In genomic region chr1:171267391-171267790, GRCh38 we compare ENCODE assay signal across 26 cellular contexts. TPM values are rescaled to one million over a fixed set of nuclear protein-coding genes. Genes with fewer than 3 reads are reported as not detected.
DNase-seq lines count a peak whose midpoint lies in the region; ATAC-seq and TF ChIP-seq lines count a peak whose summit lies in the region.
"Had no signal": no experiment of that assay in that cellular context is flagged by ENCODE, and none has a peak within 500 bp of the region (broad histone marks: within the 10 kb centered on the region; RNA-seq: fewer than 3 reads in every experiment).

No MANE protein-coding gene starts in this region.

- no peaks in the 10 kb centered on the region for H3K9me2 ChIP-seq in SK-N-SH

- peaks cover 0 to 3% (median 0%) of the 10 kb centered on the region in 12 donors for H3K4me1 ChIP-seq in heart left ventricle
- no peaks in the 10 kb centered on the region for H3K4me1 ChIP-seq in right atrium auricular region
- peaks cover 26% of the 10 kb centered on the region for H3K4me1 ChIP-seq in foreskin keratinocyte
- H3K4me1 ChIP-seq in aorta (ENCODE audit: control insufficient read depth in 1 of 2, insufficient read depth in 2 of 2, low read length in 2 of 2) = no peaks in the 10 kb centered on the region
- no peaks in the 10 kb centered on the region for H3K4me1 ChIP-seq in SK-N-SH (ENCODE audit: control insufficient read depth in 1 of 2, insufficient read depth in 2 of 2, low read depth in 1 of 2, low read length in 1 of 2)
- H3K4me1 ChIP-seq in mucosa of descending colon (ENCODE audit: low read depth) = no peaks in the 10 kb centered on the region
- H3K4me1 ChIP-seq: BE2C had no signal

- TF ChIP-seq EP300 in SK-N-SH (IDR thresholded peaks at IDR 0.05; ENCODE audit: borderline replicate concordance in 1 of 2, low read depth in 1 of 2, low read length in 1 of 2) = no peak

- intact Hi-C loops in heart left ventricle (cut with DNase I) = no loop called here
- intact Hi-C loops in aorta (cut with DNase I) = no loop called here
- intact Hi-C loops in mucosa of descending colon (cut with DNase I, micrococcal nuclease) = no loop called here

- H3K27ac ChIP-seq in heart left ventricle = no peak overlapping the region
- H3K27ac ChIP-seq in right atrium auricular region = no peak overlapping the region
- peak overlapping the region; percentile 35 for H3K27ac ChIP-seq in foreskin keratinocyte
- peak overlapping the region in 14 of 21 experiments; percentile 7 to 86 (median 52) for H3K27ac ChIP-seq in skin epidermis
- no peak overlapping the region for H3K27ac ChIP-seq in aorta (ENCODE audit: low read depth in 1 of 2, low read length in 2 of 2)
- H3K27ac ChIP-seq in SK-N-SH (ENCODE audit: low read depth in 2 of 2, low read length in 1 of 2) = no peak overlapping the region
- H3K27ac ChIP-seq: HL-60, vagina had no signal

- POLR2A ChIA-PET in SK-N-SH (lab: Yijun Ruan, JAX) = no interaction called here

- no peak overlapping the region for H2AFZ ChIP-seq in SK-N-SH (ENCODE audit: low read depth)

- 58 to 78% (median 69%) methylated on average over 1 of the region's 1 CpG for WGBS in heart left ventricle, 4 donors
- WGBS in aorta, 2 donors = 17 to 33% methylated on average over 1 of the region's 1 CpG
- 6% methylated on average over 1 of the region's 1 CpG for WGBS in SK-N-SH (ENCODE audit: low lambda C conversion rate)

- DNase-seq in heart left ventricle (no peak), right atrium auricular region (ENCODE audit: low spot score) (no peak), choroid plexus epithelial cell (ENCODE audit: low read depth) (peak; percentile 33), foreskin keratinocyte (peak; percentile 95 to 98), aorta (no peak), SK-N-SH (no peak), mucosa of descending colon (no peak)
- DNase-seq: 8988T; activated CD4-positive, alpha-beta T cell treated with anti-CD3 and anti-CD28 coated beads for 36 hours; BE2C; HFFc6; MG63; NCI-H1436; NCI-H2171; NCI-H69; occipital lobe; retina; SHP77; T-helper 1 cell had no signal

- no peaks in the 10 kb centered on the region for H3F3A ChIP-seq in SK-N-SH (replicated peaks; ENCODE audit: insufficient read depth)

- H3K4me3 ChIP-seq in heart left ventricle (no peak overlapping the region), right atrium auricular region (no peak overlapping the region), choroid plexus epithelial cell (ENCODE audit: low read depth, low read length) (no peak overlapping the region), skin epidermis (no peak overlapping the region), aorta (ENCODE audit: low read length in 2 of 2) (no peak overlapping the region), SK-N-SH (ENCODE audit: low read depth in 2 of 2, low read length in 1 of 2) (no peak overlapping the region), mucosa of descending colon (no peak overlapping the region)
- H3K4me3 ChIP-seq: MG63, vagina had no signal

- H3K27me3 ChIP-seq in heart left ventricle = peaks cover 0 to 6% (median 0%) of the 10 kb centered on the region in 9 donors
- no peaks in the 10 kb centered on the region for H3K27me3 ChIP-seq in right atrium auricular region
- H3K27me3 ChIP-seq in foreskin keratinocyte = no peaks in the 10 kb centered on the region
- no peaks in the 10 kb centered on the region for H3K27me3 ChIP-seq in aorta (ENCODE audit: control insufficient read depth in 1 of 2, insufficient read depth in 2 of 2, low read length in 1 of 2)
- peaks cover 41% of the 10 kb centered on the region; the same call in 1 of the 2 replicates for H3K27me3 ChIP-seq in SK-N-SH (ENCODE audit: insufficient read depth)
- H3K27me3 ChIP-seq: BE2C, vagina had no signal

- no peak for TF ChIP-seq RAD21 in SK-N-SH (IDR thresholded peaks at IDR 0.05; ENCODE audit: low read length)

- H3K4me2 ChIP-seq in SK-N-SH = no peak overlapping the region

- ATAC-seq in heart left ventricle (peak; percentile 31 to 78 (median 66)), foreskin keratinocyte (peak; percentile 96), aorta (ENCODE audit: low FRiP score) (no peak), mucosa of descending colon (no peak)
- ATAC-seq: activated CD4-positive, alpha-beta T cell treated with anti-CD3 and anti-CD28 coated beads for 36 hours had no signal

- TF ChIP-seq POLR2A in heart left ventricle (IDR thresholded peaks at IDR 0.05) = no peak

- TF ChIP-seq CTCF in heart left ventricle (IDR thresholded peaks at IDR 0.05) (no peak), right atrium auricular region (IDR thresholded peaks at IDR 0.05) (no peak), choroid plexus epithelial cell (conservative IDR thresholded peaks at IDR 0.05; ENCODE audit: low read depth, low read length) (no peak), foreskin keratinocyte (conservative IDR thresholded peaks at IDR 0.05) (no peak), SK-N-SH (IDR thresholded peaks at IDR 0.05) (no peak), mucosa of descending colon (IDR thresholded peaks at IDR 0.05) (no peak)

- no peaks in the 10 kb centered on the region for H3K79me2 ChIP-seq in SK-N-SH (ENCODE audit: insufficient read depth)

- H3K9ac ChIP-seq in SK-N-SH = no peak overlapping the region

- CTCF ChIA-PET in SK-N-SH (lab: Yijun Ruan, JAX) = no interaction called here

- H4K20me1 ChIP-seq in SK-N-SH (ENCODE audit: insufficient read depth) = no peaks in the 10 kb centered on the region

- H3K36me3 ChIP-seq in heart left ventricle (no peaks in the 10 kb centered on the region), right atrium auricular region (no peaks in the 10 kb centered on the region), aorta (ENCODE audit: control insufficient read depth in 1 of 2, insufficient read depth in 2 of 2, low read length in 1 of 2) (no peaks in the 10 kb centered on the region), SK-N-SH (replicated peaks in 1 of 2; ENCODE audit: control insufficient read depth in 1 of 2, insufficient read depth in 2 of 2, low read length in 1 of 2) (peaks cover 0 to 3% of the 10 kb centered on the region in 2 experiments), mucosa of descending colon (ENCODE audit: low read depth) (no peaks in the 10 kb centered on the region)
- H3K36me3 ChIP-seq: BE2C, MG63, vagina had no signal

- no peaks in the 10 kb centered on the region for H3K9me3 ChIP-seq in heart left ventricle
- no peaks in the 10 kb centered on the region for H3K9me3 ChIP-seq in right atrium auricular region
- peaks cover 3% of the 10 kb centered on the region for H3K9me3 ChIP-seq in aorta (ENCODE audit: control insufficient read depth, low read length)
- H3K9me3 ChIP-seq in SK-N-SH = no peaks in the 10 kb centered on the region
- H3K9me3 ChIP-seq in mucosa of descending colon = no peaks in the 10 kb centered on the region
- H3K9me3 ChIP-seq: BE2C, MG63, vagina had no signal

TF ChIP-seq in SK-N-SH, 30 proteins besides CTCF, POLR2A, EP300 and RAD21 (continues in another document):
- TF ChIP-seq NFIC (IDR thresholded peaks at IDR 0.05; ENCODE audit: borderline replicate concordance) = no peak
- TF ChIP-seq MAX (IDR thresholded peaks at IDR 0.05; ENCODE audit: low read depth) = no peak
- TF ChIP-seq USF2 (IDR thresholded peaks at IDR 0.05; ENCODE audit: borderline replicate concordance, low read depth, low read length) = no peak
- TF ChIP-seq MEF2A (IDR thresholded peaks at IDR 0.05; ENCODE audit: borderline replicate concordance, low read depth) = no peak

RNA-seq across cellular contexts. Expression of gene FMO1, which starts 19.1 kb away (rescaled TPM):
- total RNA-seq in heart left ventricle = 1 to 10 TPM in 2 of 9 donors, under 1 TPM in 6, not detected in 1; 0.23 to 7.0 (median 0.59) TPM
- polyA plus RNA-seq in heart left ventricle = under 1 TPM in 1 of 2 donors, not detected in 1; 0.15 TPM
- total RNA-seq in right atrium auricular region = under 1 TPM; 0.37 to 0.47 TPM
- not detected in 2 replicates for total RNA-seq in foreskin keratinocyte
- not detected in 2 replicates for polyA plus RNA-seq in foreskin keratinocyte
- 1 to 10 TPM in 1 of 2 donors, under 1 TPM in 1; 0.81 to 7.3 TPM for total RNA-seq in aorta
- under 1 TPM in 1 of 2 donors, not detected in 1; 0.28 TPM for polyA plus RNA-seq in aorta
- not detected in 2 replicates for polyA plus RNA-seq in SK-N-SH (2012; rRNA removed)
- polyA plus RNA-seq in SK-N-SH (2012; cell fraction: cytosol; rRNA removed) = not detected in 2 replicates
- not detected in 2 replicates for polyA plus RNA-seq in SK-N-SH (2012; cell fraction: nucleus; rRNA removed)
- total RNA-seq in mucosa of descending colon = not detected
- total RNA-seq: activated CD4-positive, alpha-beta T cell treated with anti-CD3 and anti-CD28 coated beads for 36 hours; activated CD8-positive, alpha-beta memory T cell treated with anti-CD3 and anti-CD28 coated beads for 36 hours; activated T-helper 1 cell treated with anti-CD3 and anti-CD28 coated beads, Interleukin-12 subunit alpha, Interleukin-12 subunit beta, Interleukin-2, Interleukin-4 antibody, amounts not matched to agents 30 ng/mL and 10 ng/mL and 1 ng/mL, durations not matched to agents 14 hours and 24 hours and 36 hours; glomerular endothelial cell; HFFc6 had no signal
- polyA plus RNA-seq: IgD-negative memory B cell had no signal

RNA-seq across cellular contexts. Expression of gene FMO4, which starts 46.6 kb away (rescaled TPM):
- total RNA-seq in heart left ventricle (10 to 100 TPM in 1 of 9 donors, 1 to 10 TPM in 8; 2.7 to 10.1 (median 5.9) TPM), right atrium auricular region (10 to 100 TPM in 1 of 2 donors, 1 to 10 TPM in 1; 6.9 to 11.8 TPM), foreskin keratinocyte (1.6 and 2.7 TPM in 2 replicates), aorta (10 to 100 TPM in 1 of 2 donors, 1 to 10 TPM in 1; 9.6 to 12.3 TPM), mucosa of descending colon (10 to 100 TPM in 1 of 3 donors, 1 to 10 TPM in 2; 5.4 to 14.6 (median 8.7) TPM)
- polyA plus RNA-seq in heart left ventricle (1 to 10 TPM; 1.9 to 4.9 TPM), foreskin keratinocyte (1.4 and 1.5 TPM in 2 replicates), aorta (1 to 10 TPM; 8.4 to 9.4 TPM), SK-N-SH (2012; rRNA removed) (1.6 and 2.0 TPM in 2 replicates)
- polyA plus RNA-seq in SK-N-SH (2012; cell fraction: cytosol; rRNA removed) = 1.8 and 2.4 TPM in 2 replicates
- polyA plus RNA-seq in SK-N-SH (2012; cell fraction: nucleus; rRNA removed) = 1.2 and 2.3 TPM in 2 replicates

Comparison
In these comparisons a context has a peak if more than half of its experiments do, and no peak if none do; other contexts are left out.
1. ATAC-seq: peak in heart left ventricle (4 of 4) and foreskin keratinocyte (single experiment); none in aorta (single experiment) and mucosa of descending colon (single experiment).
2. DNase-seq: peak in choroid plexus epithelial cell (single experiment) and foreskin keratinocyte (2 of 2); none in heart left ventricle (0 of 5), right atrium auricular region (single experiment), aorta (0 of 2), SK-N-SH (single experiment) and mucosa of descending colon (0 of 3).
3. H3K27ac ChIP-seq: peak in foreskin keratinocyte (single experiment) and skin epidermis (14 of 21); none in heart left ventricle (0 of 12), right atrium auricular region (0 of 2), aorta (0 of 2) and SK-N-SH (0 of 2).